Comparison of ENCODE assay signal across 28 cellular contexts in the genomic region with DNA sequence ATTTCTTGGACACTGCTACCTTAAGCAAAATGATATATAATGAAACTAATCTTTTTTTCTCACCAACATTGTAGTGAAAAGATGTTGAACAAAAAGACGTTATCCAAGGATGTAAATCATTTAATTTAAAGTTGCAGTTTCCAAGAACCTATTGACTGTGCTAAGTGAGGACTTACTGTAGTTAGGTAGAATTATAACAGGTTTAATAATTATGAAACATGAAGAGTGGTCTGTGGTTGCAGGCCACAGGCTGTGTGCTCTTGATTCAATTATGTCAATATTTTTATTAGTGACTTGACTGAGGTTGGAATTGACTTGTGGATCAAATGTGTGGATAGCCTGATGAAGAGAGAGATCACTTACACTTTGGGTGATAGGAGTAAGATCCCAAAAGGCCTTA.
"Had no signal": no experiment of that assay in that cellular context is flagged by ENCODE, and none has a peak within 500 bp of the region (broad histone marks: within the 10 kb centered on the region; RNA-seq: fewer than 3 reads in every experiment).

No MANE protein-coding gene starts in this region.

- H3K4me3 Mint-ChIP-seq: dendritic cell treated with granulocyte-macrophage colony-stimulating factor and Interleukin-4, amounts not matched to agents 40 ng/mL and 50 ng/mL, for 4 days; effector memory CD8-positive, alpha-beta T cell; endodermal cell had no signal

- H3K36me3 ChIP-seq: colonic mucosa, esophagus muscularis mucosa, esophagus squamous epithelium, gastrocnemius medialis, gastroesophageal sphincter, heart left ventricle had no signal

- H3K27me3 ChIP-seq: colonic mucosa, dorsolateral prefrontal cortex, esophagus muscularis mucosa, esophagus squamous epithelium, foreskin keratinocyte, gastrocnemius medialis, gastroesophageal sphincter, heart left ventricle had no signal

- DNase-seq: colonic mucosa; cortex of kidney; dermis blood vessel endothelial cell; dorsolateral prefrontal cortex; effector CD4-positive, alpha-beta T cell; effector CD8-positive, alpha-beta T cell; effector memory CD4-positive, alpha-beta T cell; effector memory CD8-positive, alpha-beta T cell; endodermal cell; erythroblast; esophagus squamous epithelium; foreskin fibroblast; foreskin keratinocyte; foreskin melanocyte; gastrocnemius medialis; glutamatergic neuron; head of caudate nucleus; heart left ventricle had no signal

- H3K27me3 Mint-ChIP-seq: dendritic cell treated with granulocyte-macrophage colony-stimulating factor and Interleukin-4, amounts not matched to agents 40 ng/mL and 50 ng/mL, for 4 days; effector memory CD8-positive, alpha-beta T cell had no signal

- H3K4me3 ChIP-seq: colonic mucosa, coronary artery, dorsolateral prefrontal cortex, esophagus muscularis mucosa, esophagus squamous epithelium, gastrocnemius medialis, gastroesophageal sphincter, heart left ventricle had no signal

- H3K9me3 ChIP-seq: colonic mucosa, esophagus muscularis mucosa, esophagus squamous epithelium, gastrocnemius medialis, gastroesophageal sphincter had no signal

- H3K9me3 Mint-ChIP-seq: dendritic cell treated with granulocyte-macrophage colony-stimulating factor and Interleukin-4, amounts not matched to agents 40 ng/mL and 50 ng/mL, for 4 days; effector memory CD8-positive, alpha-beta T cell; endodermal cell had no signal

- H3K27ac Mint-ChIP-seq: dendritic cell treated with granulocyte-macrophage colony-stimulating factor and Interleukin-4, amounts not matched to agents 40 ng/mL and 50 ng/mL, for 4 days; effector memory CD8-positive, alpha-beta T cell; endodermal cell had no signal

- H3K27ac ChIP-seq: colonic mucosa, coronary artery, dorsolateral prefrontal cortex, epithelial cell of prostate, esophagus muscularis mucosa, esophagus squamous epithelium, foreskin keratinocyte, gastrocnemius medialis, gastroesophageal sphincter, heart left ventricle had no signal

- ATAC-seq: effector memory CD8-positive, alpha-beta T cell; esophagus mucosa; foreskin keratinocyte; gastrocnemius medialis; gastroesophageal sphincter; heart left ventricle had no signal

- H3K4me1 ChIP-seq: colonic mucosa, foreskin keratinocyte had no signal

- FAIRE-seq: colon, endometrium, endothelial cell of umbilical vein, frontal cortex had no signal
